In the genomic region with DNA sequence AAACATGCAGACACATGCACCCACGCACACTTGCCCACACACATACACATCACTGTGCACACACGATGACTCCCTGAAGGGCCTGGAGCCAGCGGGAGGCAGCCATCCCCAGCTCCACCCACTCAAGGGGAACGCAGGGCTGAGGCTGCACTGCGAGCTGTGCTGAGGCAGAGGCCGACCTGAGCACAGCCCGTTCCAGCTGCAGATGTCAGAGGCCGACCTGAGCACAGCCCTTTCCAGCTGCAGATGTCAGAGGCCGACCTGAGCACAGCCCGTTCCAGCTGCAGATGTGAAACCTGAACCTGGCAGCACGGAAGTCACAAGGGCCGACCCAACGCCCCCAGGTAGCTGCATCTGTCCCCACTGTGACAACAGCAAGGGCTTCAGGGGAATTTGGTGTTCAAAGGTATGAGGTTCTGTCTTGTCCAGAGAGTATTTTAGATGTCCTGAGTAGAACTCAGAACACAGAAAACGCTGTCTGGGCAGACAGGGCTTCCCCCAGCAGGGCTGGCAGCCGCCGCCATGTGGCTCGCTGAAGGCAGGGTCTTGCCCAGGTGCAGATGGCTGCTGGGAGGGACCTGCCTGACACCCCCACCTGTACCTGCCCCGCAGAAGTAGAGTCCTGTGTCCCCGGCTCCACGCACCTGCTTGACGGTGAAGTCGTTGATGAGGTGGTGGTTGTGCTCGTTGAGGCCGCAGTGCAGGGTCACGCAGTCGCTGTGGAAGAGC, we compare ENCODE assay signal across 11 cellular contexts. TPM values are rescaled to one million over a fixed set of nuclear protein-coding genes. Genes with fewer than 3 reads are reported as not detected.
A peak's percentile ranks its signal among the peaks of the same experiment; 100 is the strongest.
DNase-seq lines count a peak whose midpoint lies in the region; ATAC-seq and TF ChIP-seq lines count a peak whose summit lies in the region.
"Had no signal": no experiment of that assay in that cellular context is flagged by ENCODE, and none has a peak within 500 bp of the region (broad histone marks: within the 10 kb centered on the region; RNA-seq: fewer than 3 reads in every experiment).

No MANE protein-coding gene starts in this region.

- H3K9me3 Mint-ChIP-seq in activated CD8-positive, alpha-beta memory T cell treated with anti-CD3 and anti-CD28 coated beads, Interleukin-2, amount 10 ng/mL, durations not matched to agents 7 days and 5 days (ENCODE audit: low read depth) = no peaks in the 10 kb centered on the region
- H3K9me3 Mint-ChIP-seq in activated CD8-positive, alpha-beta T cell treated with anti-CD3 and anti-CD28 coated beads for 36 hours = no peaks in the 10 kb centered on the region

- no peak overlapping the region for H3K4me3 Mint-ChIP-seq in activated CD8-positive, alpha-beta memory T cell treated with anti-CD3 and anti-CD28 coated beads, Interleukin-2, amount 10 ng/mL, durations not matched to agents 7 days and 5 days
- H3K4me3 Mint-ChIP-seq in activated CD8-positive, alpha-beta T cell treated with anti-CD3 and anti-CD28 coated beads for 36 hours = peak overlapping the region; percentile 66

- POLR2A ChIA-PET in activated CD8-positive, alpha-beta T cell treated with anti-CD3 and anti-CD28 coated beads for 36 hours (lab: Charles Lee) = interaction anchor here (1.0 to 4.4 kb wide), 3 partner anchors 13 to 34 kb away, joined by 3 to 21 read pairs (median 3); partner anchors contain the start of gene CTBP1

- H3K4me1 ChIP-seq in thymus (ENCODE audit: control insufficient read depth, insufficient read depth, low read length) = peaks cover 8% of the 10 kb centered on the region
- H3K4me1 ChIP-seq in mesendoderm (ENCODE audit: control insufficient read depth, low read depth, low read length) = no peaks in the 10 kb centered on the region

- no peak overlapping the region for H3K56ac ChIP-seq in mesendoderm (ENCODE audit: low read length)

- no peaks in the 10 kb centered on the region for H3K27me3 ChIP-seq in thymus (ENCODE audit: control insufficient read depth, insufficient read depth)
- H3K27me3 ChIP-seq in mesendoderm (ENCODE audit: insufficient read depth, low read length, poor library complexity) = no peaks in the 10 kb centered on the region

- peaks cover 43% of the 10 kb centered on the region for H3K4me1 Mint-ChIP-seq in activated CD8-positive, alpha-beta memory T cell treated with anti-CD3 and anti-CD28 coated beads, Interleukin-2, amount 10 ng/mL, durations not matched to agents 7 days and 5 days
- H3K4me1 Mint-ChIP-seq in activated CD8-positive, alpha-beta T cell treated with anti-CD3 and anti-CD28 coated beads for 36 hours (ENCODE audit: low read depth) = peaks cover 42% of the 10 kb centered on the region

- intact Hi-C loops in activated CD8-positive, alpha-beta T cell treated with anti-CD3 and anti-CD28 coated beads for 36 hours (cut with micrococcal nuclease) = no loop called here

- TF ChIP-seq CTCF in activated CD8-positive, alpha-beta T cell treated with anti-CD3 and anti-CD28 coated beads for 36 hours (IDR thresholded peaks at IDR 0.05) = no peak

- H3K27me3 Mint-ChIP-seq in activated CD8-positive, alpha-beta memory T cell treated with anti-CD3 and anti-CD28 coated beads, Interleukin-2, amount 10 ng/mL, durations not matched to agents 7 days and 5 days = no peaks in the 10 kb centered on the region
- no peaks in the 10 kb centered on the region for H3K27me3 Mint-ChIP-seq in activated CD8-positive, alpha-beta T cell treated with anti-CD3 and anti-CD28 coated beads for 36 hours

- no peak overlapping the region for H2BK120ac ChIP-seq in mesendoderm (ENCODE audit: low read depth, low read length)

- H3K4me3 ChIP-seq in thymus (ENCODE audit: low read length) = no peak overlapping the region
- no peak overlapping the region for H3K4me3 ChIP-seq in mesendoderm (ENCODE audit: low read length)

- no peak overlapping the region for H2AK5ac ChIP-seq in mesendoderm (ENCODE audit: low read length)

- no peak overlapping the region for H3K4ac ChIP-seq in mesendoderm (ENCODE audit: low read depth, low read length)

- H3K4me2 ChIP-seq in mesendoderm (ENCODE audit: low read length) = no peak overlapping the region

- H3K23ac ChIP-seq in mesendoderm (ENCODE audit: low read length) = no peak overlapping the region

- CTCF ChIA-PET in activated CD8-positive, alpha-beta memory T cell treated with anti-CD3 and anti-CD28 coated beads, Interleukin-2, amount 10 ng/mL, durations not matched to agents 7 days and 5 days (lab: Charles Lee) = interaction anchor here (1.1 to 2.9 kb wide), 3 partner anchors 12 to 35 kb away, joined by 3 to 14 read pairs (median 11); no protein-coding TSS in a partner anchor
- CTCF ChIA-PET in activated CD8-positive, alpha-beta T cell treated with anti-CD3 and anti-CD28 coated beads for 36 hours (lab: Charles Lee) = no interaction called here

- ATAC-seq in activated CD8-positive, alpha-beta memory T cell treated with anti-CD3 and anti-CD28 coated beads, Interleukin-2, amount 10 ng/mL, durations not matched to agents 7 days and 5 days = no peak
- ATAC-seq in HG02884 (IDR thresholded peaks at IDR 0.05; ENCODE audit: unreplicated experiment) = peak; percentile 51
- no peak for ATAC-seq in activated CD8-positive, alpha-beta T cell treated with anti-CD3 and anti-CD28 coated beads for 36 hours

- H2BK15ac ChIP-seq in mesendoderm (replicated peaks; ENCODE audit: low read depth) = no peak overlapping the region

- no peak overlapping the region for H4K8ac ChIP-seq in mesendoderm (ENCODE audit: low read depth, low read length)

- H2BK5ac ChIP-seq in mesendoderm (ENCODE audit: low read length) = no peak overlapping the region

- no peaks in the 10 kb centered on the region for H3K9me3 ChIP-seq in thymus (ENCODE audit: control insufficient read depth)

- no peak overlapping the region for H3K9ac ChIP-seq in mesendoderm (ENCODE audit: low read length)

- 95% methylated on average over 26 of the region's 26 CpGs for WGBS in thymus
- WGBS in mesendoderm (ENCODE audit: extremely low coverage, insufficient coverage, low lambda C conversion rate) = no CpG with 5 or more reads among the region's 26 CpGs

- H3K27ac ChIP-seq in thymus (ENCODE audit: low read depth) = peak overlapping the region; percentile 20
- no peak overlapping the region for H3K27ac ChIP-seq in mesendoderm (ENCODE audit: low read depth, low read length)

- no peak overlapping the region for H4K5ac ChIP-seq in mesendoderm (ENCODE audit: low read length)

- H3K18ac ChIP-seq in mesendoderm (ENCODE audit: low read length) = no peak overlapping the region

- peaks cover 33% of the 10 kb centered on the region for H3K36me3 Mint-ChIP-seq in activated CD8-positive, alpha-beta memory T cell treated with anti-CD3 and anti-CD28 coated beads, Interleukin-2, amount 10 ng/mL, durations not matched to agents 7 days and 5 days
- H3K36me3 Mint-ChIP-seq in activated CD8-positive, alpha-beta T cell treated with anti-CD3 and anti-CD28 coated beads for 36 hours (ENCODE audit: low read depth) = peaks cover 37% of the 10 kb centered on the region

- no peaks in the 10 kb centered on the region for H3K79me2 ChIP-seq in mesendoderm (ENCODE audit: control insufficient read depth, insufficient read depth, low read length)

- H3K36me3 ChIP-seq in thymus (ENCODE audit: control insufficient read depth, insufficient read depth) (peaks cover 61% of the 10 kb centered on the region), mesendoderm (ENCODE audit: control insufficient read depth, insufficient read depth, low read length) (peaks cover 7% of the 10 kb centered on the region)

- DNase-seq in activated CD8-positive, alpha-beta memory T cell treated with anti-CD3 and anti-CD28 coated beads, Interleukin-2, amount 10 ng/mL, durations not matched to agents 7 days and 5 days = no peak
- DNase-seq in activated CD8-positive, alpha-beta memory T cell treated with anti-CD3 and anti-CD28 coated beads for 24 hours = no peak
- DNase-seq in activated CD8-positive, alpha-beta T cell treated with anti-CD3 and anti-CD28 coated beads for 36 hours = no peak
- DNase-seq in mesendoderm (no peak), D341Med (ENCODE audit: low spot score) (no peak)
- no peak for DNase-seq in activated CD4-positive, CD25-positive, alpha-beta regulatory T cell (lab: John Stamatoyannopoulos, UW)
- DNase-seq: activated CD4-positive, CD25-positive, alpha-beta regulatory T cell treated with anti-CD3 and anti-CD28 coated beads, Interleukin-2, amount 50 U/mL, for 72 hours; HCEC 1CT had no signal

- no peaks in the 10 kb centered on the region for H3K79me1 ChIP-seq in mesendoderm (ENCODE audit: low read length)

- peak overlapping the region; percentile 88 for H3K27ac Mint-ChIP-seq in activated CD8-positive, alpha-beta memory T cell treated with anti-CD3 and anti-CD28 coated beads, Interleukin-2, amount 10 ng/mL, durations not matched to agents 7 days and 5 days
- H3K27ac Mint-ChIP-seq in activated CD8-positive, alpha-beta T cell treated with anti-CD3 and anti-CD28 coated beads for 36 hours = peak overlapping the region; percentile 79

RNA-seq across cellular contexts. Expression of gene CTBP1, which starts 33.4 kb away (rescaled TPM):
- 100 to 1,000 TPM; 193 to 250 TPM for total RNA-seq in activated CD8-positive, alpha-beta memory T cell treated with anti-CD3 and anti-CD28 coated beads, Interleukin-2, amount 10 ng/mL, durations not matched to agents 7 days and 5 days
- 100 to 1,000 TPM; 136 TPM for total RNA-seq in activated CD8-positive, alpha-beta T cell treated with anti-CD3 and anti-CD28 coated beads for 36 hours
- polyA plus RNA-seq in thymus = 188 TPM
- polyA plus RNA-seq in mesendoderm (2013, experiment 1 of 2) = 64.9 TPM
- polyA plus RNA-seq in mesendoderm (2013, experiment 2 of 2) = 65.1 TPM

RNA-seq across cellular contexts. Expression of gene SPON2, which starts 43.1 kb away (rescaled TPM):
- 10 to 100 TPM; 11.7 to 28.0 TPM for total RNA-seq in activated CD8-positive, alpha-beta memory T cell treated with anti-CD3 and anti-CD28 coated beads, Interleukin-2, amount 10 ng/mL, durations not matched to agents 7 days and 5 days
- 10 to 100 TPM in 1 of 2 experiments, 1 to 10 TPM in 1; 9.9 to 10.5 TPM for total RNA-seq in activated CD8-positive, alpha-beta T cell treated with anti-CD3 and anti-CD28 coated beads for 36 hours
- 48.2 TPM for polyA plus RNA-seq in thymus
- 0.28 TPM for polyA plus RNA-seq in mesendoderm (2013, experiment 1 of 2)
- 0.25 TPM for polyA plus RNA-seq in mesendoderm (2013, experiment 2 of 2)
- total RNA-seq: endothelial cell of umbilical vein had no signal
